Comparison of ENCODE assay signal across 9 cellular contexts in the genomic region with DNA sequence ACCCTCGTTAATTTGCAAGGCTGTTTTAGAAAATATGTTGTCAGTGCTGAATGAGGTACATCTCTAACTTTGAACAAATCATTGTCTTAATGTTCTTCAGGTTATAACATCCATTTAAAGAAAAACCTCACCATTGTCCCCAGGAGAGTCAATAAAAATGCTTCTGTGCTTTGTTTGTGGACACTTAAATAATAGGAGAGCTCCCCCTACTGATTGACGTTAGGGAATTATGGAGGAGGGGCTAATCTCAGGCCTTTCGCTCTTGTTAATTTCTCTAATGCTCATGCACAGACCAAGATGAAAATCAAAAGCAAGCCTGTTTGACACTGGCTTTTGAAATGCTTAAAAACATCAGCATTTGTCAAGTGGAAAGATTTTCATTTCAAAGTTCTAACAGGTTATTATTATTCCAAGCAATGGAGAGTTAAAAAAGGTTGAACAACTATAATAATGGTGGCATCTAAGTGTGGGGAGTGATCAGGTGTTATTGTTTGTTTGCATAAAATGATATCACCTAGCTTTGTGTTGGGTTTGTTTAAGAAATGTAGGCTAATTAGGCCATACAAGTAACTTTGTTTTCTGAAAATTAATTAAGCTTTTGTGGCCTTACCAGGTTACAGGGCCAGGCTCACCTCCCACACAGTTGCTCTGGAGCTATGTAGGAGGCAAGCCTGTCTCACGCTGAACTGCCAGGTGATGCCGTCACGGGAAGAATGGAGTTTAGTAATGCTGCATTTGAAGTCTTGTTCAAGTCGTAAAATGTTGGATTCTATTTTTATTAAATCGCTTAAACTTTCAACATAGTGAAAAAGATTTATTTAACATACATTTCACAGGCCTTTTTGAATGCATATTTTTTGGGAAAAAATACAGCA. TPM values are rescaled to one million over a fixed set of nuclear protein-coding genes. Genes with fewer than 3 reads are reported as not detected.
DNase-seq lines count a peak whose midpoint lies in the region; ATAC-seq and TF ChIP-seq lines count a peak whose summit lies in the region.
"Had no signal": no experiment of that assay in that cellular context is flagged by ENCODE, and none has a peak within 500 bp of the region (broad histone marks: within the 10 kb centered on the region; RNA-seq: fewer than 3 reads in every experiment).

No MANE protein-coding gene starts in this region.

- no peak overlapping the region for H3K4me3 ChIP-seq in retinal pigment epithelial cell (ENCODE audit: low read length)

- intact Hi-C loops in activated CD8-positive, alpha-beta T cell treated with anti-CD3 and anti-CD28 coated beads for 36 hours (cut with micrococcal nuclease) = no loop called here
- intact Hi-C loops in head of caudate nucleus (cut with DNase I) = loop anchor here (10.0 kb wide), 1 partner anchor 824 kb away; no protein-coding TSS in a partner anchor

- H3K36me3 Mint-ChIP-seq in activated CD4-positive, alpha-beta T cell treated with anti-CD3 and anti-CD28 coated beads, Interleukin-2, amount 10 ng/mL, durations not matched to agents 7 days and 5 days (ENCODE audit: low read depth) = no peaks in the 10 kb centered on the region
- no peaks in the 10 kb centered on the region for H3K36me3 Mint-ChIP-seq in activated CD8-positive, alpha-beta T cell treated with anti-CD3 and anti-CD28 coated beads for 36 hours (ENCODE audit: low read depth)

- no peak overlapping the region for H3K4me3 Mint-ChIP-seq in activated CD4-positive, alpha-beta T cell treated with anti-CD3 and anti-CD28 coated beads, Interleukin-2, amount 10 ng/mL, durations not matched to agents 7 days and 5 days
- no peak overlapping the region for H3K4me3 Mint-ChIP-seq in activated CD8-positive, alpha-beta T cell treated with anti-CD3 and anti-CD28 coated beads for 36 hours

- peaks cover 6% of the 10 kb centered on the region for H3K9me3 Mint-ChIP-seq in activated CD4-positive, alpha-beta T cell treated with anti-CD3 and anti-CD28 coated beads, Interleukin-2, amount 10 ng/mL, durations not matched to agents 7 days and 5 days
- peaks cover 8% of the 10 kb centered on the region for H3K9me3 Mint-ChIP-seq in activated CD8-positive, alpha-beta T cell treated with anti-CD3 and anti-CD28 coated beads for 36 hours

- CTCF ChIA-PET in activated CD4-positive, alpha-beta T cell treated with anti-CD3 and anti-CD28 coated beads, Interleukin-2, amount 10 ng/mL, durations not matched to agents 7 days and 5 days (lab: Charles Lee) = no interaction called here
- CTCF ChIA-PET in activated CD8-positive, alpha-beta T cell treated with anti-CD3 and anti-CD28 coated beads for 36 hours (lab: Charles Lee) = interaction anchor here (0.7 to 1.6 kb wide), 11 partner anchors 9 to 858 kb away, joined by 3 to 9 read pairs (median 3); no protein-coding TSS in a partner anchor

- peaks cover 21% of the 10 kb centered on the region for H3K27me3 Mint-ChIP-seq in activated CD4-positive, alpha-beta T cell treated with anti-CD3 and anti-CD28 coated beads, Interleukin-2, amount 10 ng/mL, durations not matched to agents 7 days and 5 days
- peaks cover 15% of the 10 kb centered on the region for H3K27me3 Mint-ChIP-seq in activated CD8-positive, alpha-beta T cell treated with anti-CD3 and anti-CD28 coated beads for 36 hours

- no peaks in the 10 kb centered on the region for H3K4me1 Mint-ChIP-seq in activated CD4-positive, alpha-beta T cell treated with anti-CD3 and anti-CD28 coated beads, Interleukin-2, amount 10 ng/mL, durations not matched to agents 7 days and 5 days
- H3K4me1 Mint-ChIP-seq in activated CD8-positive, alpha-beta T cell treated with anti-CD3 and anti-CD28 coated beads for 36 hours (ENCODE audit: low read depth) = no peaks in the 10 kb centered on the region

- peak; percentile 74 for TF ChIP-seq CTCF in activated CD8-positive, alpha-beta T cell treated with anti-CD3 and anti-CD28 coated beads for 36 hours (IDR thresholded peaks at IDR 0.05)
- TF ChIP-seq CTCF in retinal pigment epithelial cell (conservative IDR thresholded peaks at IDR 0.05; ENCODE audit: low read depth, low read length) = peak; percentile 61

- POLR2A ChIA-PET in activated CD4-positive, alpha-beta T cell treated with anti-CD3 and anti-CD28 coated beads, Interleukin-2, amount 10 ng/mL, durations not matched to agents 7 days and 5 days (lab: Charles Lee) = no interaction called here
- POLR2A ChIA-PET in activated CD8-positive, alpha-beta T cell treated with anti-CD3 and anti-CD28 coated beads for 36 hours (lab: Charles Lee) = no interaction called here

- no peak overlapping the region for H3K27ac Mint-ChIP-seq in activated CD4-positive, alpha-beta T cell treated with anti-CD3 and anti-CD28 coated beads, Interleukin-2, amount 10 ng/mL, durations not matched to agents 7 days and 5 days
- no peak overlapping the region for H3K27ac Mint-ChIP-seq in activated CD8-positive, alpha-beta T cell treated with anti-CD3 and anti-CD28 coated beads for 36 hours

- DNase-seq in activated CD4-positive, alpha-beta T cell treated with anti-CD3 and anti-CD28 coated beads, Interleukin-2, amount 10 ng/mL, durations not matched to agents 7 days and 5 days = peak; percentile 34
- no peak for DNase-seq in activated CD4-positive, alpha-beta T cell treated with anti-CD3 and anti-CD28 coated beads for 1 hour
- peak; percentile 69 to 81 for DNase-seq in NCI-H2081 (lab: John Stamatoyannopoulos, UW)
- DNase-seq in activated CD8-positive, alpha-beta T cell treated with anti-CD3 and anti-CD28 coated beads for 36 hours = peak; percentile 9
- DNase-seq in head of caudate nucleus = peak in 41 of 42 donors; percentile 23 to 88 (median 61)
- DNase-seq in retinal pigment epithelial cell (ENCODE audit: low read depth) = no peak
- DNase-seq in activated CD4-positive, alpha-beta T cell treated with anti-CD3 and anti-CD28 coated beads, Interleukin-2, amount 50 U/mL, for 4 hours = no peak

- peak; percentile 77 for ATAC-seq in HG02852 (IDR thresholded peaks at IDR 0.05; ENCODE audit: unreplicated experiment)
- peak; percentile 62 for ATAC-seq in activated CD8-positive, alpha-beta T cell treated with anti-CD3 and anti-CD28 coated beads for 36 hours

RNA-seq across cellular contexts. Expression of a gene that starts 51.7 kb away (rescaled TPM):
- total RNA-seq in activated CD4-positive, alpha-beta T cell treated with anti-CD3 and anti-CD28 coated beads, Interleukin-2, amount 10 ng/mL, durations not matched to agents 7 days and 5 days = not detected
- not detected for total RNA-seq in activated CD8-positive, alpha-beta T cell treated with anti-CD3 and anti-CD28 coated beads for 36 hours
- total RNA-seq: Daoy had no signal

Comparison
In these comparisons a context has a peak if more than half of its experiments do, and no peak if none do; other contexts are left out.
1. DNase-seq: peak in activated CD4-positive, alpha-beta T cell treated with anti-CD3 and anti-CD28 coated beads, Interleukin-2, amount 10 ng/mL, durations not matched to agents 7 days and 5 days (single experiment), NCI-H2081 (2 of 2), activated CD8-positive, alpha-beta T cell treated with anti-CD3 and anti-CD28 coated beads for 36 hours (single experiment) and head of caudate nucleus (41 of 42); none in activated CD4-positive, alpha-beta T cell treated with anti-CD3 and anti-CD28 coated beads for 1 hour (single experiment), retinal pigment epithelial cell (single experiment) and activated CD4-positive, alpha-beta T cell treated with anti-CD3 and anti-CD28 coated beads, Interleukin-2, amount 50 U/mL, for 4 hours (0 of 2).